ENCODE assay signal across 10 cellular contexts in genomic region chr20:17568045-17568788, GRCh38. TPM values are rescaled to one million over a fixed set of nuclear protein-coding genes. Genes with fewer than 3 reads are reported as not detected.
A peak's percentile ranks its signal among the peaks of the same experiment; 100 is the strongest.
DNase-seq lines count a peak whose midpoint lies in the region; ATAC-seq and TF ChIP-seq lines count a peak whose summit lies in the region.
"Had no signal": no experiment of that assay in that cellular context is flagged by ENCODE, and none has a peak within 500 bp of the region (broad histone marks: within the 10 kb centered on the region; RNA-seq: fewer than 3 reads in every experiment).

No MANE protein-coding gene starts in this region.

- ATAC-seq in natural killer cell (no peak), GM18519 (IDR thresholded peaks at IDR 0.05; ENCODE audit: low FRiP score, unreplicated experiment) (no peak)
- ATAC-seq: GM12878 had no signal

- H3K36me3 Mint-ChIP-seq in natural killer cell: no peaks in the 10 kb centered on the region

- H3K27me3 ChIP-seq in AG04450 (ENCODE audit: control insufficient read depth, insufficient read depth, low read length): no peaks in the 10 kb centered on the region
- H3K27me3 ChIP-seq in MG63: no peaks in the 10 kb centered on the region
- no peaks in the 10 kb centered on the region for H3K27me3 ChIP-seq in dorsolateral prefrontal cortex

- no peak for DNase-seq in AG04450 (ENCODE audit: low read depth, low spot score)
- DNase-seq in MG63: no peak
- no peak for DNase-seq in dorsolateral prefrontal cortex
- no peak for DNase-seq in natural killer cell
- DNase-seq in NCI-H2196 (lab: John Stamatoyannopoulos, UW; ENCODE audit: unreplicated experiment): no peak
- DNase-seq in activated effector memory CD4-positive, alpha-beta T cell treated with anti-CD3 and anti-CD28 coated beads, Interleukin-2, amount 50 U/mL, for 16 hours: no peak
- no peak for DNase-seq in GF-D8 (lab: John Stamatoyannopoulos, UW)

- H3K4me1 Mint-ChIP-seq in natural killer cell: peaks cover 30 to 31% of the 10 kb centered on the region in 2 donors

- peaks cover 2% of the 10 kb centered on the region; the same call in 1 of the 2 replicates for H3K36me3 ChIP-seq in MG63

- CTCF ChIA-PET in AG04450 (lab: Charles Lee): interaction anchor here (1.2 kb wide), 1 partner anchor 26 kb away, joined by 3 read pairs; no protein-coding TSS in a partner anchor

- H3K27me3 Mint-ChIP-seq in natural killer cell (ENCODE audit: low read depth in 2 of 2): peaks cover 0 to 5% of the 10 kb centered on the region in 2 donors

- H3K9me3 Mint-ChIP-seq in natural killer cell: no peaks in the 10 kb centered on the region
- H3K9me3 Mint-ChIP-seq: dendritic cell treated with granulocyte-macrophage colony-stimulating factor and Interleukin-4, amounts not matched to agents 40 ng/mL and 50 ng/mL, for 4 days had no signal

- TF ChIP-seq CTCF in AG04450 (IDR thresholded peaks at IDR 0.05; ENCODE audit: low read depth, low read length) (no peak), dorsolateral prefrontal cortex (IDR thresholded peaks at IDR 0.05 in 54 of 56, conservative IDR thresholded peaks at IDR 0.05 in 2 of 56; ENCODE audit: low read depth in 1 of 56, partially characterized antibody in 56 of 56) (no peak), natural killer cell (IDR thresholded peaks at IDR 0.05) (no peak)

- H3K4me3 Mint-ChIP-seq in natural killer cell: peak overlapping the region; percentile 78

- POLR2A ChIA-PET in AG04450 (lab: Yijun Ruan, JAX): interaction anchor here (1.0 kb wide), 1 partner anchor 27 kb away, joined by 3 read pairs; no protein-coding TSS in a partner anchor

- H3K4me3 ChIP-seq in AG04450 (ENCODE audit: low read depth, low read length): peak overlapping the region; percentile 87
- peak overlapping the region; percentile 46 for H3K4me3 ChIP-seq in MG63
- H3K4me3 ChIP-seq in dorsolateral prefrontal cortex: peak overlapping the region in 50 of 59 donors; percentile 63 to 100 (median 98)

- peak overlapping the region; percentile 95 for H3K27ac ChIP-seq in AG04450 (ENCODE audit: low read depth, low read length)
- peak overlapping the region in 51 of 59 donors; percentile 9 to 98 (median 92) for H3K27ac ChIP-seq in dorsolateral prefrontal cortex

- H3K9me3 ChIP-seq in AG04450 (ENCODE audit: control insufficient read depth, insufficient read depth, low read length) (no peaks in the 10 kb centered on the region; the same call in 1 of the 2 replicates), MG63 (no peaks in the 10 kb centered on the region)

- intact Hi-C loops in dorsolateral prefrontal cortex (cut with DNase I) (no loop called here), natural killer cell (cut with micrococcal nuclease) (no loop called here)

- H3K27ac Mint-ChIP-seq in natural killer cell: peak overlapping the region; percentile 3 to 11
- H3K27ac Mint-ChIP-seq: dendritic cell treated with granulocyte-macrophage colony-stimulating factor and Interleukin-4, amounts not matched to agents 40 ng/mL and 50 ng/mL, for 4 days had no signal

RNA-seq across cellular contexts. Expression of gene DSTN, which starts 1.7 kb away (rescaled TPM):
- 318 and 414 TPM in 2 replicates for polyA plus RNA-seq in AG04450 (2011; rRNA removed)
- polyA minus RNA-seq in AG04450 (2011; rRNA and poly(A)+ RNA removed): 27.3 and 48.9 TPM in 2 replicates
- total RNA-seq in MG63 (2014; rRNA removed; shearing (Covaris generic); ENCODE audit: low replicate concordance): 310 and 627 TPM in 2 replicates
- 100 to 1,000 TPM; 105 to 421 (median 232) TPM for total RNA-seq in dorsolateral prefrontal cortex
- total RNA-seq in natural killer cell: 10 to 100 TPM; 47.5 to 73.5 (median 70.0) TPM

RNA-seq across cellular contexts. Expression of gene BFSP1, which starts 37.0 kb away (rescaled TPM):
- 2.3 and 2.9 TPM in 2 replicates for polyA plus RNA-seq in AG04450 (2011; rRNA removed)
- polyA minus RNA-seq in AG04450 (2011; rRNA and poly(A)+ RNA removed): 1.5 and 1.8 TPM in 2 replicates
- 0.99 and 2.3 TPM in 2 replicates for total RNA-seq in MG63 (2014; rRNA removed; shearing (Covaris generic); ENCODE audit: low replicate concordance)
- total RNA-seq in dorsolateral prefrontal cortex (1 to 10 TPM in 114 of 120 experiments, under 1 TPM in 6; 0.67 to 6.9 (median 3.2) TPM), natural killer cell (1 to 10 TPM; 2.7 to 7.3 (median 3.7) TPM)

Comparison
In these comparisons a context has a peak if more than half of its experiments do, and no peak if none do; other contexts are left out.
1. H3K4me3 ChIP-seq: peak in every context shown above with its lines; median percentile 98 in dorsolateral prefrontal cortex; 87 in AG04450; 46 in MG63.